In genomic region chr3:43296565-43296964, GRCh38 we compare ENCODE assay signal across 8 cellular contexts. TPM values are rescaled to one million over a fixed set of nuclear protein-coding genes. Genes with fewer than 3 reads are reported as not detected.
DNase-seq lines count a peak whose midpoint lies in the region; ATAC-seq, FAIRE-seq and TF ChIP-seq lines count a peak whose summit lies in the region.

No MANE protein-coding gene starts in this region.

- TF ChIP-seq POLR2A in right lobe of liver (IDR thresholded peaks at IDR 0.05) (no peak), HepG2 (IDR thresholded peaks at IDR 0.05; ENCODE audit: insufficient read depth in 1 of 2, low read depth in 2 of 2, low read length in 2 of 2) (no peak), gastroesophageal sphincter (IDR thresholded peaks at IDR 0.05) (no peak)

- no peaks in the 10 kb centered on the region for H3K27me3 ChIP-seq in right lobe of liver
- H3K27me3 ChIP-seq in HepG2 (ENCODE audit: control insufficient read depth in 1 of 2, insufficient read depth in 2 of 2, low read length in 2 of 2), result no peaks in the 10 kb centered on the region
- no peaks in the 10 kb centered on the region for H3K27me3 ChIP-seq in gastroesophageal sphincter
- H3K27me3 ChIP-seq in SJCRH30, result no peaks in the 10 kb centered on the region

- H4K20me1 ChIP-seq in HepG2 (ENCODE audit: insufficient read depth, low read length), result peaks cover 78% of the 10 kb centered on the region

- H3K4me1 ChIP-seq in right lobe of liver, result peaks cover 0 to 52% (median 17%) of the 10 kb centered on the region in 4 donors
- peaks cover 62% of the 10 kb centered on the region for H3K4me1 ChIP-seq in HepG2 (ENCODE audit: insufficient read depth, low read length)
- H3K4me1 ChIP-seq in gastroesophageal sphincter, result peaks cover 25 to 100% (median 29%) of the 10 kb centered on the region in 3 donors
- no peaks in the 10 kb centered on the region for H3K4me1 ChIP-seq in SJCRH30

- no peaks in the 10 kb centered on the region for H3K36me3 Mint-ChIP-seq in stimulated activated naive CD8-positive, alpha-beta T cell treated with anti-CD3 and anti-CD28 coated beads, Interleukin-15, Interleukin-2, amounts not matched to agents 100 ng/mL and 50 ng/mL, for 24 hours (ENCODE audit: low read depth)

- TF ChIP-seq RAD21 in HepG2 (CRISPR knock-in tag; IDR thresholded peaks at IDR 0.05), result no peak

- no peak for FAIRE-seq in HepG2 (lab: Jason Lieb, UNC)

- no peak for TF ChIP-seq EP300 in HepG2 (IDR thresholded peaks at IDR 0.05; ENCODE audit: low read depth in 2 of 2, low read length in 2 of 2)
- no peak for TF ChIP-seq EP300 in HepG2 (CRISPR knock-in tag; IDR thresholded peaks at IDR 0.05; ENCODE audit: borderline replicate concordance)
- TF ChIP-seq EP300 in gastroesophageal sphincter (IDR thresholded peaks at IDR 0.05), result no peak

- ATAC-seq in right lobe of liver, result peak; percentile 28 to 54 (median 40)
- no peak for ATAC-seq in HepG2
- ATAC-seq in HG03521 (IDR thresholded peaks at IDR 0.05; ENCODE audit: unreplicated experiment), result peak; percentile 89
- peak; percentile 51 for ATAC-seq in gastroesophageal sphincter

- no peak overlapping the region for H2AFZ ChIP-seq in HepG2 (ENCODE audit: low read length)

- H3K4me3 ChIP-seq in right lobe of liver (no peak overlapping the region), HepG2 (replicated peaks in 1 of 3; ENCODE audit: insufficient read depth in 1 of 3, low read depth in 2 of 3, low read length in 3 of 3) (no peak overlapping the region), gastroesophageal sphincter (no peak overlapping the region), SJCRH30 (no peak overlapping the region)

- H3K27ac Mint-ChIP-seq in stimulated activated naive CD8-positive, alpha-beta T cell treated with anti-CD3 and anti-CD28 coated beads, Interleukin-15, Interleukin-2, amounts not matched to agents 100 ng/mL and 50 ng/mL, for 24 hours, result peak overlapping the region; percentile 84

- intact Hi-C loops in right lobe of liver (cut with DNase I), result no loop called here
- intact Hi-C loops in HepG2 (cut with micrococcal nuclease; ENCODE audit: unreplicated experiment), result no loop called here

- no peak overlapping the region for H3K9ac ChIP-seq in HepG2 (ENCODE audit: insufficient read depth, low read depth, low read length)

- CTCF ChIA-PET in HepG2 (lab: Yijun Ruan, JAX; ENCODE audit: low intra/inter-chr PET ratio, low total read pairs), result no interaction called here

- H3K9me3 ChIP-seq in right lobe of liver, result no peaks in the 10 kb centered on the region
- H3K9me3 ChIP-seq in HepG2 (ENCODE audit: low read length), result no peaks in the 10 kb centered on the region
- no peaks in the 10 kb centered on the region for H3K9me3 ChIP-seq in gastroesophageal sphincter
- H3K9me3 ChIP-seq in SJCRH30 (replicated peaks), result no peaks in the 10 kb centered on the region

- H3K27me3 Mint-ChIP-seq in stimulated activated naive CD8-positive, alpha-beta T cell treated with anti-CD3 and anti-CD28 coated beads, Interleukin-15, Interleukin-2, amounts not matched to agents 100 ng/mL and 50 ng/mL, for 24 hours, result no peaks in the 10 kb centered on the region

- DNase-seq in right lobe of liver (no peak), HepG2 (ENCODE audit: low spot score) (no peak), NCI-H2171 treated with DMSO at 0.1 percent for 48 hours (lab: John Stamatoyannopoulos, UW) (no peak), SJCRH30 (no peak)
- DNase-seq in activated CD4-positive, alpha-beta T cell treated with anti-CD3 and anti-CD28 coated beads for 48 hours, result peak; percentile 39

- in situ Hi-C loops in HepG2 (cut with HindIII; ENCODE audit: extremely low pct_ligation_motif_present, low pct_unique_long_range_greater_than_20kb), result no loop called here

- 17% methylated on average over 1 of the region's 1 CpG for WGBS in right lobe of liver (ENCODE audit: insufficient coverage, low coverage, low lambda C conversion rate, missing lambda C conversion rate)
- WGBS in HepG2 (ENCODE audit: low lambda C conversion rate), result 79% methylated on average over 1 of the region's 1 CpG
- 0% methylated on average over 1 of the region's 1 CpG for WGBS in gastroesophageal sphincter (ENCODE audit: low coverage in 1 of 2), 2 donors

- H3K4me2 ChIP-seq in HepG2 (ENCODE audit: low read depth, low read length), result no peak overlapping the region

- H3K4me1 Mint-ChIP-seq in stimulated activated naive CD8-positive, alpha-beta T cell treated with anti-CD3 and anti-CD28 coated beads, Interleukin-15, Interleukin-2, amounts not matched to agents 100 ng/mL and 50 ng/mL, for 24 hours (ENCODE audit: low read depth), result peaks cover 94% of the 10 kb centered on the region

- POLR2A ChIA-PET in HepG2 (lab: Yijun Ruan, JAX), result no interaction called here

- H3K27ac ChIP-seq in right lobe of liver (no peak overlapping the region), HepG2 (ENCODE audit: extremely low read length, insufficient read depth, low read length) (no peak overlapping the region), gastroesophageal sphincter (no peak overlapping the region), SJCRH30 (no peak overlapping the region)

- TF ChIP-seq CTCF in right lobe of liver (IDR thresholded peaks at IDR 0.05) (no peak), HepG2 (CRISPR knock-in tag; IDR thresholded peaks at IDR 0.05) (no peak), gastroesophageal sphincter (IDR thresholded peaks at IDR 0.05) (no peak)

- H3K4me3 Mint-ChIP-seq in stimulated activated naive CD8-positive, alpha-beta T cell treated with anti-CD3 and anti-CD28 coated beads, Interleukin-15, Interleukin-2, amounts not matched to agents 100 ng/mL and 50 ng/mL, for 24 hours, result peak overlapping the region; percentile 83

- H3K9me3 Mint-ChIP-seq in stimulated activated naive CD8-positive, alpha-beta T cell treated with anti-CD3 and anti-CD28 coated beads, Interleukin-15, Interleukin-2, amounts not matched to agents 100 ng/mL and 50 ng/mL, for 24 hours, result no peaks in the 10 kb centered on the region

- no TSS peak for BruUV-seq in HepG2 (replicated peaks; lab: Mats Ljungman, UMichigan)

- H3K36me3 ChIP-seq in right lobe of liver (no peaks in the 10 kb centered on the region), HepG2 (replicated peaks in 1 of 2; ENCODE audit: control insufficient read depth in 1 of 2, insufficient read depth in 2 of 2, low read length in 2 of 2) (peaks cover 5 to 14% of the 10 kb centered on the region in 2 experiments; a peak in 2 of 5 replicates), gastroesophageal sphincter (no peaks in the 10 kb centered on the region), SJCRH30 (no peaks in the 10 kb centered on the region)

- H3K79me2 ChIP-seq in HepG2 (ENCODE audit: insufficient read depth, low read length), result peaks cover 98% of the 10 kb centered on the region

TF ChIP-seq in HepG2, 621 proteins besides CTCF, POLR2A, EP300 and RAD21 (continues in another document):
- no peak for TF ChIP-seq NCOA2 (CRISPR knock-in tag; IDR thresholded peaks at IDR 0.05)
- no peak for TF ChIP-seq ZFP91 (CRISPR knock-in tag; IDR thresholded peaks at IDR 0.05; ENCODE audit: borderline replicate concordance)
- TF ChIP-seq ZSCAN25 (CRISPR knock-in tag; IDR thresholded peaks at IDR 0.05), result no peak
- TF ChIP-seq SRF (IDR thresholded peaks at IDR 0.05; ENCODE audit: low read depth, low read length), result no peak
- TF ChIP-seq ATF7-NPFF (CRISPR knock-in tag; IDR thresholded peaks at IDR 0.05; ENCODE audit: low read depth), result no peak
- TF ChIP-seq ZNF335 (CRISPR knock-in tag; IDR thresholded peaks at IDR 0.05), result no peak
- TF ChIP-seq ZNF615 (CRISPR knock-in tag; IDR thresholded peaks at IDR 0.05; ENCODE audit: borderline replicate concordance), result no peak
- no peak for TF ChIP-seq ZNF235 (CRISPR knock-in tag; IDR thresholded peaks at IDR 0.05; ENCODE audit: borderline replicate concordance)

RNA-seq across cellular contexts. Expression of gene SNRK, which starts 10.2 kb away (rescaled TPM):
- total RNA-seq in right lobe of liver, result 10 to 100 TPM; 14.0 to 26.2 (median 15.3) TPM
- total RNA-seq in HepG2 (2016; rRNA removed; fragmentation: Illumina TruSeq; extraction: Trizol), result 11.4 and 14.2 TPM in 2 replicates
- 15.7 and 20.4 TPM in 2 replicates for total RNA-seq in HepG2 (2016; cell fraction: cytosol; rRNA removed; fragmentation: Illumina TruSeq; extraction: Trizol; ENCODE audit: low read depth)
- 11.4 and 12.5 TPM in 2 replicates for total RNA-seq in HepG2 (2016; cell fraction: insoluble cytoplasmic fraction; rRNA removed; fragmentation: Illumina TruSeq; extraction: Trizol)
- total RNA-seq in HepG2 (2016; cell fraction: membrane; rRNA removed; fragmentation: Illumina TruSeq; extraction: Trizol), result 7.8 and 8.4 TPM in 2 replicates
- 16.3 and 19.8 TPM in 2 replicates for total RNA-seq in HepG2 (2016; cell fraction: nucleus; rRNA removed; fragmentation: Illumina TruSeq; extraction: Trizol)
- polyA plus RNA-seq in HepG2 (2011; rRNA removed), result 16.1 and 16.3 TPM in 2 replicates
- polyA plus RNA-seq in HepG2 (2011; cell fraction: cytosol; rRNA removed), result 8.9 and 9.0 TPM in 2 replicates
- polyA plus RNA-seq in HepG2 (2011; cell fraction: nucleus; rRNA removed), result 22.4 and 28.9 TPM in 2 replicates
- 15.9 and 17.5 TPM in 2 replicates for polyA plus RNA-seq in HepG2 (2012)
- 0.21 and 0.26 TPM in 2 replicates for polyA plus RNA-seq in HepG2 (2016; cell fraction: cytosol; fragmentation: Illumina TruSeq; extraction: Trizol; ENCODE audit: low read depth)
- 7.4 and 8.1 TPM in 2 replicates for polyA plus RNA-seq in HepG2 (2016; cell fraction: insoluble cytoplasmic fraction; fragmentation: Illumina TruSeq; extraction: Trizol; ENCODE audit: low read depth)
- polyA plus RNA-seq in HepG2 (2016; cell fraction: membrane; fragmentation: Illumina TruSeq; extraction: Trizol; ENCODE audit: low read depth), result 1.5 TPM in 2 replicates
- 15.7 and 17.5 TPM in 2 replicates for polyA plus RNA-seq in HepG2 (2016; cell fraction: nucleus; fragmentation: Illumina TruSeq; extraction: Trizol; ENCODE audit: insufficient read depth, low read depth)
- polyA minus RNA-seq in HepG2 (2011; rRNA and poly(A)+ RNA removed; ENCODE audit: low replicate concordance), result 38.0 and 68.3 TPM in 2 replicates
- 35.4 and 37.5 TPM in 2 replicates for polyA minus RNA-seq in HepG2 (2011; cell fraction: cytosol; rRNA and poly(A)+ RNA removed)
- polyA minus RNA-seq in HepG2 (2011; cell fraction: nucleus; rRNA and poly(A)+ RNA removed), result 73.0 and 87.2 TPM in 2 replicates
- total RNA-seq in gastroesophageal sphincter, result 10 to 100 TPM; 42.9 to 64.0 (median 49.1) TPM
- total RNA-seq in SJCRH30 (2014; rRNA removed; shearing (Covaris generic)), result 9.2 and 12.6 TPM in 2 replicates
